In genomic region chr16:72626623-72627022, GRCh38 we compare ENCODE assay signal across 17 cellular contexts.
DNase-seq lines count a peak whose midpoint lies in the region; FAIRE-seq and TF ChIP-seq lines count a peak whose summit lies in the region.
"Had no signal": no experiment of that assay in that cellular context is flagged by ENCODE, and none has a peak within 500 bp of the region (broad histone marks: within the 10 kb centered on the region; RNA-seq: fewer than 3 reads in every experiment).

No MANE protein-coding gene starts in this region.

- H4K91ac ChIP-seq in H1 (replicated peaks; ENCODE audit: insufficient read length, low read length): no peak overlapping the region

- H3K23me2 ChIP-seq in H1 (ENCODE audit: low read depth, low read length): no peaks in the 10 kb centered on the region; the same call in 1 of the 2 replicates

- H3K36me3 Mint-ChIP-seq in Caco-2 (ENCODE audit: insufficient read depth, unreplicated experiment): no peaks in the 10 kb centered on the region

- 0 out of 2 replicates have a peak, but pooled peaks cover 9% of the 10 kb centered on the region for H3K4me1 ChIP-seq in Caco-2
- H3K4me1 ChIP-seq in KMS-11 (ENCODE audit: low read depth, poor library complexity, severe bottlenecking): no peaks in the 10 kb centered on the region
- H3K4me1 ChIP-seq in H1 (replicated peaks in 1 of 4; ENCODE audit: control insufficient read depth in 3 of 4, insufficient read depth in 4 of 4, low read length in 3 of 4): peaks cover 0 to 2% (median 0%) of the 10 kb centered on the region in 4 experiments; a peak in 2 of 7 replicates
- no peaks in the 10 kb centered on the region for H3K4me1 ChIP-seq in mucosa of stomach (ENCODE audit: control insufficient read depth, insufficient read depth, low read length)
- H3K4me1 ChIP-seq: pancreas had no signal

- in situ Hi-C loops in ACHN (cut with HindIII; ENCODE audit: low pct_ligation_motif_present, low pct_unique_long_range_greater_than_20kb, low sequenced_read_pairs): no loop called here

- H3K4me3 ChIP-seq in Caco-2 (ENCODE audit: low read depth, low read length): peak overlapping the region; percentile 50
- H3K4me3 ChIP-seq in KMS-11 (IDR thresholded peaks at IDR 0.05; ENCODE audit: insufficient read depth, low read depth, low read length): no peak overlapping the region
- peak overlapping the region; percentile 16 to 58 (median 44); a peak in 5 of 8 replicates for H3K4me3 ChIP-seq in H1 (ENCODE audit: extremely low read depth in 1 of 4, insufficient read depth in 2 of 4, low read depth in 3 of 4, low read length in 4 of 4)
- no peak overlapping the region for H3K4me3 ChIP-seq in mucosa of stomach (ENCODE audit: low read length)
- no peak overlapping the region for H3K4me3 ChIP-seq in coronary artery
- H3K4me3 ChIP-seq: pancreas had no signal

- CTCF ChIA-PET in Caco-2 (lab: Charles Lee) (no interaction called here), H1 (lab: Charles Lee; ENCODE audit: partially characterized antibody) (no interaction called here)

- TF ChIP-seq EP300 in H1 (IDR thresholded peaks at IDR 0.05; ENCODE audit: borderline replicate concordance in 1 of 2, low read depth in 2 of 2, low read length in 2 of 2): no peak

- H3K36me3 ChIP-seq in Caco-2 (ENCODE audit: control insufficient read depth, insufficient read depth, low read length): no peaks in the 10 kb centered on the region
- H3K36me3 ChIP-seq in KMS-11 (ENCODE audit: insufficient read depth): no peaks in the 10 kb centered on the region
- no peaks in the 10 kb centered on the region for H3K36me3 ChIP-seq in H1 (ENCODE audit: control insufficient read depth in 2 of 4, insufficient read depth in 4 of 4, low read length in 3 of 4)
- no peaks in the 10 kb centered on the region for H3K36me3 ChIP-seq in mucosa of stomach (ENCODE audit: control insufficient read depth, insufficient read depth, low read length)
- H3K36me3 ChIP-seq: pancreas had no signal

- H3K56ac ChIP-seq in H1 (replicated peaks; ENCODE audit: insufficient read length, low read depth, low read length): no peak overlapping the region

- H2AK5ac ChIP-seq in H1 (ENCODE audit: low read depth, low read length): no peak overlapping the region

- H3K27ac ChIP-seq in KMS-11 (peak overlapping the region; percentile 56), H1 (ENCODE audit: low read depth, low read length) (no peak overlapping the region), coronary artery (no peak overlapping the region)
- H3K27ac ChIP-seq: pancreas had no signal

- DNase-seq in Caco-2 (no peak), H1 (ENCODE audit: low read depth in 1 of 2, low spot score in 2 of 2) (no peak), coronary artery (ENCODE audit: low spot score) (no peak), ACHN (no peak), SKM-1 treated with dmso at 0.1 percent for 144 hours (lab: John Stamatoyannopoulos, UW; ENCODE audit: unreplicated experiment) (no peak)
- DNase-seq in activated CD4-positive, CD25-positive, alpha-beta regulatory T cell treated with anti-CD3 and anti-CD28 coated beads, Interleukin-2, amount 50 U/mL, for 72 hours: no peak
- DNase-seq: activated gamma-delta T cell; CD8-positive, alpha-beta memory T cell; EL; H7; IMR-90; NCI-H524 treated with DMSO at 0.1 percent for 48 hours; pancreas; small intestine; stimulated activated naive B cell treated with anti-CD40 and anti-IgM and Interleukin-4, amounts not matched to agents 10 μg/mL and 1 μg/mL and 100 μg/mL, for 72 hours had no signal

- no peaks in the 10 kb centered on the region for H3K79me1 ChIP-seq in H1 (ENCODE audit: low read depth, low read length)

- no peaks in the 10 kb centered on the region for H3K27me3 ChIP-seq in Caco-2 (replicated peaks; ENCODE audit: control insufficient read depth, insufficient read depth, low read length)
- no peaks in the 10 kb centered on the region for H3K27me3 ChIP-seq in KMS-11 (ENCODE audit: insufficient read depth, low read depth)
- no peaks in the 10 kb centered on the region for H3K27me3 ChIP-seq in H1 (replicated peaks in 1 of 4; ENCODE audit: control insufficient read depth in 3 of 4, extremely low read depth in 1 of 4, insufficient read depth in 3 of 4, low read length in 3 of 4)
- no peaks in the 10 kb centered on the region for H3K27me3 ChIP-seq in mucosa of stomach (ENCODE audit: control insufficient read depth, insufficient read depth, low read length)
- H3K27me3 ChIP-seq: pancreas had no signal

- H2BK120ac ChIP-seq in H1 (replicated peaks; ENCODE audit: low read depth, low read length): no peak overlapping the region

- no peak overlapping the region for H2BK20ac ChIP-seq in H1 (ENCODE audit: low read length)

- H3K14ac ChIP-seq in H1 (ENCODE audit: insufficient read length): no peak overlapping the region

- no peak for TF ChIP-seq RAD21 in H1 (IDR thresholded peaks at IDR 0.05 in 1 of 2, conservative IDR thresholded peaks at IDR 0.05 in 1 of 2; ENCODE audit: low read depth in 2 of 2, low read length in 2 of 2)

- no peaks in the 10 kb centered on the region for H4K20me1 ChIP-seq in KMS-11 (ENCODE audit: insufficient read depth)
- no peaks in the 10 kb centered on the region for H4K20me1 ChIP-seq in H1 (replicated peaks in 1 of 2; ENCODE audit: control insufficient read depth in 1 of 2, insufficient read depth in 2 of 2, low read length in 2 of 2)

- intact Hi-C loops in Caco-2 (cut with micrococcal nuclease; ENCODE audit: unreplicated experiment): no loop called here

- peaks cover 6% of the 10 kb centered on the region for H3K4me1 Mint-ChIP-seq in Caco-2 (ENCODE audit: low read depth, unreplicated experiment)
- H3K4me1 Mint-ChIP-seq: stimulated activated naive B cell treated with anti-CD40 and anti-IgM and Interleukin-4, amounts not matched to agents 10 μg/mL and 1 μg/mL and 100 μg/mL, for 72 hours had no signal

- TF ChIP-seq POLR2A in H1 (IDR thresholded peaks at IDR 0.05; ENCODE audit: control extremely low read depth in 1 of 2, low read depth in 2 of 2, low read length in 2 of 2): no peak

- no peaks in the 10 kb centered on the region for H3K9me3 Mint-ChIP-seq in Caco-2 (ENCODE audit: unreplicated experiment)

- H3K9me3 ChIP-seq in Caco-2: no peaks in the 10 kb centered on the region
- H3K9me3 ChIP-seq in H1 (ENCODE audit: insufficient read depth in 2 of 2, low read depth in 1 of 2, low read length in 1 of 2): peaks cover 0 to 3% of the 10 kb centered on the region in 2 experiments; a peak in 1 of 4 replicates
- no peaks in the 10 kb centered on the region for H3K9me3 ChIP-seq in mucosa of stomach (ENCODE audit: control insufficient read depth, low read length)
- H3K9me3 ChIP-seq: pancreas had no signal

- no peak overlapping the region for H2BK12ac ChIP-seq in H1 (ENCODE audit: low read depth, low read length)

- no peak overlapping the region for H3K4ac ChIP-seq in H1 (replicated peaks; ENCODE audit: insufficient read length, low read depth, low read length)

- H3K9ac ChIP-seq in KMS-11: peak overlapping the region; percentile 43; the same call in 1 of the 2 replicates
- H3K9ac ChIP-seq in H1 (replicated peaks in 1 of 4; ENCODE audit: extremely low read depth in 1 of 4, low read depth in 3 of 4, low read length in 3 of 4): no peak overlapping the region
- H3K9ac ChIP-seq in mucosa of stomach (ENCODE audit: low read length): peak overlapping the region; percentile 5

- POLR2A ChIA-PET in Caco-2 (lab: Charles Lee): no interaction called here
- POLR2A ChIA-PET in H1 (lab: Charles Lee; ENCODE audit: partially characterized antibody): no interaction called here

- peaks cover 5% of the 10 kb centered on the region; the same call in 1 of the 2 replicates for H3K79me2 ChIP-seq in KMS-11 (ENCODE audit: insufficient read depth, low read depth)
- H3K79me2 ChIP-seq in H1 (ENCODE audit: control insufficient read depth in 1 of 2, insufficient read depth in 2 of 2, low read length in 2 of 2): peaks cover 0 to 16% of the 10 kb centered on the region in 2 experiments; a peak in 3 of 4 replicates

- H3K27ac Mint-ChIP-seq in Caco-2 (ENCODE audit: unreplicated experiment): peak overlapping the region; percentile 91
- H3K27ac Mint-ChIP-seq: CD8-positive, alpha-beta memory T cell; stimulated activated naive B cell treated with anti-CD40 and anti-IgM and Interleukin-4, amounts not matched to agents 10 μg/mL and 1 μg/mL and 100 μg/mL, for 72 hours had no signal

- no peak for FAIRE-seq in H1 (lab: Jason Lieb, UNC)
- FAIRE-seq: pancreas, small intestine had no signal

- H4K8ac ChIP-seq in H1 (ENCODE audit: extremely low read depth, insufficient read depth, low read length): no peak overlapping the region

- H3K4me3 Mint-ChIP-seq in Caco-2 (ENCODE audit: unreplicated experiment): peak overlapping the region; percentile 80
- H3K4me3 Mint-ChIP-seq: stimulated activated naive B cell treated with anti-CD40 and anti-IgM and Interleukin-4, amounts not matched to agents 10 μg/mL and 1 μg/mL and 100 μg/mL, for 72 hours had no signal

- H3K27me3 Mint-ChIP-seq in Caco-2 (ENCODE audit: insufficient read depth, unreplicated experiment): no peaks in the 10 kb centered on the region
- H3K27me3 Mint-ChIP-seq: stimulated activated naive B cell treated with anti-CD40 and anti-IgM and Interleukin-4, amounts not matched to agents 10 μg/mL and 1 μg/mL and 100 μg/mL, for 72 hours had no signal

- H2AFZ ChIP-seq in KMS-11 (ENCODE audit: low read depth): no peak overlapping the region
- H2AFZ ChIP-seq in H1 (ENCODE audit: low read length): no peak overlapping the region

- no peak overlapping the region for H3K23ac ChIP-seq in H1 (ENCODE audit: insufficient read length)

- no peak overlapping the region for H2BK5ac ChIP-seq in H1 (ENCODE audit: low read depth, low read length)

- H4K5ac ChIP-seq in H1 (ENCODE audit: insufficient read length, low read depth, low read length): no peak overlapping the region

- TF ChIP-seq CTCF in Caco-2 (IDR thresholded peaks at IDR 0.05; ENCODE audit: insufficient read depth in 1 of 2, low read depth in 1 of 2, low read length in 1 of 2, severe bottlenecking in 1 of 2, unreplicated experiment in 1 of 2) (no peak), KMS-11 (conservative IDR thresholded peaks at IDR 0.05; ENCODE audit: low read depth, low read length) (no peak), H1 (IDR thresholded peaks at IDR 0.05; ENCODE audit: control extremely low read depth in 1 of 3, insufficient read depth in 1 of 3, low read depth in 1 of 3, low read length in 3 of 3) (no peak), coronary artery (IDR thresholded peaks at IDR 0.05) (no peak)

- no peak overlapping the region for H3K18ac ChIP-seq in H1 (ENCODE audit: extremely low read depth, low read length)

- BruUV-seq in Caco-2 (replicated peaks; lab: Mats Ljungman, UMichigan): no TSS peak

- H3K4me2 ChIP-seq in KMS-11: peak overlapping the region; percentile 29
- peak overlapping the region; percentile 29 to 70; a peak in 3 of 4 replicates for H3K4me2 ChIP-seq in H1 (ENCODE audit: insufficient read depth in 1 of 2, low read depth in 2 of 2, low read length in 2 of 2)

- no peak overlapping the region for H2BK15ac ChIP-seq in H1 (ENCODE audit: low read length)

TF ChIP-seq in H1, 55 proteins besides CTCF, POLR2A, EP300 and RAD21 (continues in another document):
- TF ChIP-seq CBX5 (IDR thresholded peaks at IDR 0.05; ENCODE audit: low read depth, low read length) (no peak), PHF8 (conservative IDR thresholded peaks at IDR 0.05; ENCODE audit: low read depth, low read length) (no peak), RBBP5 (IDR thresholded peaks at IDR 0.05; ENCODE audit: borderline replicate concordance, low read depth, low read length) (no peak), GABPA (IDR thresholded peaks at IDR 0.05; ENCODE audit: borderline replicate concordance, insufficient read depth, low read length) (no peak)

Comparison
In these comparisons a context has a peak if more than half of its experiments do, and no peak if none do; other contexts are left out.
1. H3K4me3 ChIP-seq: peak in Caco-2 (single experiment) and H1 (4 of 4); none in KMS-11 (single experiment), mucosa of stomach (single experiment) and coronary artery (single experiment).
2. H3K9ac ChIP-seq: peak in KMS-11 (single experiment) and mucosa of stomach (single experiment); none in H1 (0 of 4).